ENCODE assay signal across 1 cellular context in genomic region chr1:1310476-1311053, GRCh38.
TF ChIP-seq lines count a peak whose summit lies in the region.

No MANE protein-coding gene starts in this region.

TF ChIP-seq in GM12878, 131 proteins besides CTCF, POLR2A, EP300 and RAD21:
- TF ChIP-seq NR2F1 (conservative IDR thresholded peaks at IDR 0.05) (no peak), SUPT20H (IDR thresholded peaks at IDR 0.05; ENCODE audit: borderline replicate concordance, control insufficient read depth, low read depth, low read length) (no peak), SMAD5 (IDR thresholded peaks at IDR 0.05; ENCODE audit: low read depth) (no peak), BCL11A (IDR thresholded peaks at IDR 0.05; ENCODE audit: low read depth, low read length) (no peak), CBX5 (IDR thresholded peaks at IDR 0.05; ENCODE audit: low read depth) (no peak), SRF (IDR thresholded peaks at IDR 0.05; ENCODE audit: low read depth in 2 of 2, low read length in 2 of 2) (no peak), PAX5 (IDR thresholded peaks at IDR 0.05; ENCODE audit: borderline replicate concordance, low read depth, low read length) (no peak), ZNF24 (IDR thresholded peaks at IDR 0.05) (no peak), RELB (IDR thresholded peaks at IDR 0.05; ENCODE audit: low read depth) (no peak)
- TF ChIP-seq, protein P1, sequence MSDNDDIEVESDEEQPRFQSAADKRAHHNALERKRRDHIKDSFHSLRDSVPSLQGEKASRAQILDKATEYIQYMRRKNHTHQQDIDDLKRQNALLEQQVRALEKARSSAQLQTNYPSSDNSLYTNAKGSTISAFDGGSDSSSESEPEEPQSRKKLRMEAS (IDR thresholded peaks at IDR 0.05; ENCODE audit: low read depth, low read length) = no peak
